In the genomic region with DNA sequence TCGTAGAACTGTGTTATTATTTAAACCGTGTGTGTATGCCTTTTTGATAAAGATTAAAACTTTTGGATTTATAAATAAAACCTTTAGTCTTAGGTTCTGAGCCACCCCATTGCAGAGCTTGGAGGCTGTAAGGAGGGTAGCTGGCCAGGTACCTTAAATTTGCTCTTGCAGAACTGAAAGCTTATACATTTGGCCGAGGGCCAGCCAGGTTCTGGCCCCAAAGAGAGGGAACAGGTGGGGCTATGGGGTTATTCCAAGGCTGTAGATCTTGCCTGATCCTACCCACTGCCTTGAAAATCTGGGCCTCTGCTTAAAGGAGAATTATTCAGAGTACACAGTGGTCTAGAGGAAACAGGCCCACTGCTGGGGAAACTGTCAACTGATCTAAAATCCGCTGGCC, we compare ENCODE assay signal across 25 cellular contexts. TPM values are rescaled to one million over a fixed set of nuclear protein-coding genes. Genes with fewer than 3 reads are reported as not detected.
DNase-seq lines count a peak whose midpoint lies in the region; ATAC-seq and TF ChIP-seq lines count a peak whose summit lies in the region.
"Had no signal": no experiment of that assay in that cellular context is flagged by ENCODE, and none has a peak within 500 bp of the region (broad histone marks: within the 10 kb centered on the region; RNA-seq: fewer than 3 reads in every experiment).

No MANE protein-coding gene starts in this region.

- TF ChIP-seq CTCF in SK-N-SH (IDR thresholded peaks at IDR 0.05) (no peak), glutamatergic neuron (IDR thresholded peaks at IDR 0.05; ENCODE audit: partially characterized antibody, unreplicated experiment) (no peak)

- H3K9me3 ChIP-seq in SK-N-SH (peaks cover 21% of the 10 kb centered on the region), skeletal muscle satellite cell (replicated peaks; ENCODE audit: low read length) (peaks cover 6% of the 10 kb centered on the region)
- peaks cover 0 to 18% (median 0%) of the 10 kb centered on the region in 3 experiments for H3K9me3 ChIP-seq in naive thymus-derived CD4-positive, alpha-beta T cell (ENCODE audit: control insufficient read depth in 2 of 3, low read length in 3 of 3)
- H3K9me3 ChIP-seq: ovary, vagina had no signal

- peaks cover 0 to 13% (median 0%) of the 10 kb centered on the region in 7 donors for H3K4me1 Mint-ChIP-seq in naive thymus-derived CD4-positive, alpha-beta T cell
- peaks cover 12% of the 10 kb centered on the region for H3K4me1 Mint-ChIP-seq in glutamatergic neuron (ENCODE audit: low read depth, unreplicated experiment)
- H3K4me1 Mint-ChIP-seq: natural killer cell had no signal

- H2AFZ ChIP-seq in SK-N-SH (ENCODE audit: low read depth), result no peak overlapping the region

- H3K27me3 Mint-ChIP-seq in naive thymus-derived CD4-positive, alpha-beta T cell, result peaks cover 20 to 45% (median 27%) of the 10 kb centered on the region in 5 donors
- H3K27me3 Mint-ChIP-seq in glutamatergic neuron (ENCODE audit: unreplicated experiment), result peaks cover 6% of the 10 kb centered on the region

- H3F3A ChIP-seq in SK-N-SH (replicated peaks; ENCODE audit: insufficient read depth), result peaks cover 10% of the 10 kb centered on the region

- no peaks in the 10 kb centered on the region for H3K79me2 ChIP-seq in SK-N-SH (ENCODE audit: insufficient read depth)

- H3K4me3 Mint-ChIP-seq in naive thymus-derived CD4-positive, alpha-beta T cell, result no peak overlapping the region
- no peak overlapping the region for H3K4me3 Mint-ChIP-seq in glutamatergic neuron (ENCODE audit: unreplicated experiment)
- H3K4me3 Mint-ChIP-seq: activated CD4-positive, alpha-beta memory T cell treated with anti-CD3 and anti-CD28 coated beads for 36 hours; activated naive CD8-positive, alpha-beta T cell treated with anti-CD3 and anti-CD28 coated beads, Interleukin-2, amount 10 ng/mL, durations not matched to agents 7 days and 5 days; natural killer cell; WTC11 had no signal

- POLR2A ChIA-PET in SK-N-SH (lab: Yijun Ruan, JAX), result no interaction called here
- POLR2A ChIA-PET in naive thymus-derived CD4-positive, alpha-beta T cell (lab: Charles Lee), result no interaction called here

- CTCF ChIA-PET in SK-N-SH (lab: Yijun Ruan, JAX), result interaction anchor here (1.0 to 2.2 kb wide), 7 partner anchors 49 to 214 kb away, joined by 3 to 7 read pairs (median 4); no protein-coding TSS in a partner anchor
- CTCF ChIA-PET in naive thymus-derived CD4-positive, alpha-beta T cell (lab: Charles Lee), result interaction anchor here (1.0 kb wide), 1 partner anchor 117 kb away, joined by 3 read pairs; no protein-coding TSS in a partner anchor

- H3K36me3 ChIP-seq in SK-N-SH (replicated peaks in 1 of 2; ENCODE audit: control insufficient read depth in 1 of 2, insufficient read depth in 2 of 2, low read length in 1 of 2) (no peaks in the 10 kb centered on the region), skeletal muscle satellite cell (ENCODE audit: insufficient read depth, low read length) (no peaks in the 10 kb centered on the region)
- H3K36me3 ChIP-seq in naive thymus-derived CD4-positive, alpha-beta T cell (ENCODE audit: control insufficient read depth in 2 of 3, insufficient read depth in 3 of 3, low read length in 3 of 3), result no peaks in the 10 kb centered on the region
- H3K36me3 ChIP-seq: BLaER1 treated with 17β-estradiol and CSF1 and Interleukin-3, amounts not matched to agents 10 nM and 100 nM; heart right ventricle; ovary; vagina had no signal

- H3K4me1 ChIP-seq in SK-N-SH (ENCODE audit: control insufficient read depth in 1 of 2, insufficient read depth in 2 of 2, low read depth in 1 of 2, low read length in 1 of 2), result no peaks in the 10 kb centered on the region; a peak in 2 of 4 replicates
- H3K4me1 ChIP-seq in skeletal muscle satellite cell (ENCODE audit: control insufficient read depth, insufficient read depth, low read length), result peaks cover 12% of the 10 kb centered on the region
- H3K4me1 ChIP-seq in naive thymus-derived CD4-positive, alpha-beta T cell (ENCODE audit: control insufficient read depth in 2 of 2, insufficient read depth in 2 of 2, low read length in 2 of 2), result no peaks in the 10 kb centered on the region
- H3K4me1 ChIP-seq: Caco-2, heart right ventricle, vagina had no signal

- peak overlapping the region in 1 of 2 experiments; percentile 65; a peak in 1 of 4 replicates for H3K27ac ChIP-seq in SK-N-SH (ENCODE audit: low read depth in 2 of 2, low read length in 1 of 2)
- H3K27ac ChIP-seq in cingulate gyrus (ENCODE audit: low read depth, low read length), result peak overlapping the region; percentile 32
- H3K27ac ChIP-seq in naive thymus-derived CD4-positive, alpha-beta T cell (ENCODE audit: low read depth, low read length), result no peak overlapping the region
- H3K27ac ChIP-seq: heart right ventricle, ovary, vagina had no signal

- H4K20me1 ChIP-seq in SK-N-SH (ENCODE audit: insufficient read depth), result no peaks in the 10 kb centered on the region
- H4K20me1 ChIP-seq: BLaER1 treated with 17β-estradiol and CSF1 and Interleukin-3, amounts not matched to agents 10 nM and 100 nM had no signal

- peaks cover 0 to 10% (median 5%) of the 10 kb centered on the region in 5 donors for H3K36me3 Mint-ChIP-seq in naive thymus-derived CD4-positive, alpha-beta T cell
- H3K36me3 Mint-ChIP-seq in glutamatergic neuron (ENCODE audit: unreplicated experiment), result peaks cover 21% of the 10 kb centered on the region
- H3K36me3 Mint-ChIP-seq: activated CD4-positive, alpha-beta memory T cell treated with anti-CD3 and anti-CD28 coated beads for 36 hours; IgD-negative memory B cell had no signal

- no peak for TF ChIP-seq RAD21 in SK-N-SH (IDR thresholded peaks at IDR 0.05; ENCODE audit: low read length)

- ATAC-seq in SK-N-SH treated with all-trans-retinoic acid at 6 μM for 48 hours, result no peak
- ATAC-seq in naive thymus-derived CD4-positive, alpha-beta T cell, result no peak
- ATAC-seq: natural killer cell, right cardiac atrium, WTC11 had no signal

- H3K27me3 ChIP-seq in SK-N-SH (ENCODE audit: insufficient read depth) (no peaks in the 10 kb centered on the region), skeletal muscle satellite cell (ENCODE audit: control insufficient read depth, insufficient read depth, low read length) (peaks cover 11% of the 10 kb centered on the region)
- H3K27me3 ChIP-seq in naive thymus-derived CD4-positive, alpha-beta T cell (ENCODE audit: control insufficient read depth in 2 of 2, insufficient read depth in 2 of 2, low read length in 2 of 2), result no peaks in the 10 kb centered on the region
- H3K27me3 ChIP-seq: BLaER1 treated with 17β-estradiol and CSF1 and Interleukin-3, amounts not matched to agents 10 nM and 100 nM; ovary; vagina had no signal

- 70% methylated on average over 3 of the region's 4 CpGs for WGBS in SK-N-SH (ENCODE audit: low lambda C conversion rate)

- DNase-seq in SK-N-SH (no peak), NCI-H1105 treated with DMSO at 0.1 percent for 48 hours (lab: John Stamatoyannopoulos, UW) (peak; percentile 39), NCI-H510A (lab: John Stamatoyannopoulos, UW) (no peak), glutamatergic neuron (no peak)
- no peak for DNase-seq in naive thymus-derived CD4-positive, alpha-beta T cell
- DNase-seq: activated naive CD8-positive, alpha-beta T cell treated with anti-CD3 and anti-CD28 coated beads, Interleukin-2, amount 10 ng/mL, durations not matched to agents 7 days and 5 days; Caco-2; DND-41; heart right ventricle; midbrain; natural killer cell; NCI-H2107; ovary; right cardiac atrium; Right ventricle myocardium superior; stimulated activated CD4-positive, alpha-beta T cell treated with anti-CD3 and anti-CD28 coated beads, Interleukin-4, amount 100 ng/mL, for 4 hours; stimulated activated naive CD4-positive, alpha-beta T cell treated with Interleukin-2 at 50 U/mL for 16 hours had no signal

- H3K4me3 ChIP-seq in SK-N-SH (ENCODE audit: low read depth in 2 of 2, low read length in 1 of 2), result no peak overlapping the region
- H3K4me3 ChIP-seq in skeletal muscle satellite cell (ENCODE audit: low read length), result peak overlapping the region; percentile 20
- no peak overlapping the region for H3K4me3 ChIP-seq in naive thymus-derived CD4-positive, alpha-beta T cell (ENCODE audit: low read length)
- H3K4me3 ChIP-seq: BLaER1 treated with 17β-estradiol and CSF1 and Interleukin-3, amounts not matched to agents 10 nM and 100 nM; heart right ventricle; ovary; vagina had no signal

- H3K4me2 ChIP-seq in SK-N-SH, result peak overlapping the region; percentile 51; the same call in 1 of the 2 replicates
- peak overlapping the region; percentile 20 for H3K4me2 ChIP-seq in skeletal muscle satellite cell (ENCODE audit: low read length)

- peaks cover 6 to 40% (median 15%) of the 10 kb centered on the region in 11 donors for H3K9me3 Mint-ChIP-seq in naive thymus-derived CD4-positive, alpha-beta T cell
- peaks cover 9% of the 10 kb centered on the region for H3K9me3 Mint-ChIP-seq in glutamatergic neuron (ENCODE audit: unreplicated experiment)

- no peak overlapping the region for H3K27ac Mint-ChIP-seq in naive thymus-derived CD4-positive, alpha-beta T cell
- no peak overlapping the region for H3K27ac Mint-ChIP-seq in glutamatergic neuron (ENCODE audit: unreplicated experiment)
- H3K27ac Mint-ChIP-seq: activated CD4-positive, alpha-beta memory T cell treated with anti-CD3 and anti-CD28 coated beads for 36 hours; activated naive CD8-positive, alpha-beta T cell treated with anti-CD3 and anti-CD28 coated beads, Interleukin-2, amount 10 ng/mL, durations not matched to agents 7 days and 5 days; natural killer cell; WTC11 had no signal

- no peaks in the 10 kb centered on the region for H3K9me2 ChIP-seq in SK-N-SH

- no peak for TF ChIP-seq EP300 in SK-N-SH (IDR thresholded peaks at IDR 0.05; ENCODE audit: borderline replicate concordance in 1 of 2, low read depth in 1 of 2, low read length in 1 of 2)

- intact Hi-C loops in naive thymus-derived CD4-positive, alpha-beta T cell (cut with micrococcal nuclease), result no loop called here

- H3K9ac ChIP-seq in SK-N-SH (no peak overlapping the region), skeletal muscle satellite cell (ENCODE audit: low read depth, low read length) (no peak overlapping the region)
- H3K9ac ChIP-seq: BLaER1 treated with 17β-estradiol and CSF1 and Interleukin-3, amounts not matched to agents 10 nM and 100 nM had no signal

TF ChIP-seq in SK-N-SH, 30 proteins besides CTCF, POLR2A, EP300 and RAD21 (continues in another document):
- TF ChIP-seq FOXM1 (IDR thresholded peaks at IDR 0.05; ENCODE audit: low read depth) (no peak), TCF12 (IDR thresholded peaks at IDR 0.05) (no peak)

TF ChIP-seq in SK-N-SH treated with all-trans-retinoic acid at 6 μM for 48 hours, 23 proteins besides CTCF, POLR2A, EP300 and RAD21 (continues in another document):
- TF ChIP-seq OSR1 (CRISPR knock-in tag; IDR thresholded peaks at IDR 0.05) (no peak), ZNF8 (CRISPR knock-in tag; IDR thresholded peaks at IDR 0.05) (no peak), ZFP30 (CRISPR knock-in tag; IDR thresholded peaks at IDR 0.05) (no peak), SNAI2 (CRISPR knock-in tag; IDR thresholded peaks at IDR 0.05) (no peak), ISL1 (CRISPR knock-in tag; IDR thresholded peaks at IDR 0.05) (no peak)

RNA-seq across cellular contexts. Expression of a gene that starts 59.6 kb away (rescaled TPM):
- polyA plus RNA-seq in SK-N-SH (2012; rRNA removed), result 2.8 and 5.3 TPM in 2 replicates
- polyA plus RNA-seq in SK-N-SH (2012; cell fraction: cytosol; rRNA removed), result 8.4 and 9.9 TPM in 2 replicates
- polyA plus RNA-seq in SK-N-SH (2012; cell fraction: nucleus; rRNA removed), result 1.3 and 1.6 TPM in 2 replicates
- total RNA-seq in skeletal muscle satellite cell (2012; rRNA removed), result 14.9 and 15.0 TPM in 2 replicates
- 1 to 10 TPM in 4 of 5 experiments, under 1 TPM in 1; 0.60 to 3.8 (median 2.9) TPM for total RNA-seq in naive thymus-derived CD4-positive, alpha-beta T cell
- under 1 TPM; 0.08 to 0.14 TPM for polyA plus RNA-seq in naive thymus-derived CD4-positive, alpha-beta T cell
- total RNA-seq in glutamatergic neuron (ENCODE audit: unreplicated experiment), result 120 TPM

Comparison
In these comparisons a context has a peak if more than half of its experiments do, and no peak if none do; other contexts are left out.
1. RNA of a gene that starts 59.6 kb away (total RNA-seq): 120 TPM in glutamatergic neuron (single experiment); 0.60 to 3.8 TPM in naive thymus-derived CD4-positive, alpha-beta T cell; every median in the first group is over 10 times any median in the second.